ENCODE assay signal across 8 cellular contexts in the genomic region with DNA sequence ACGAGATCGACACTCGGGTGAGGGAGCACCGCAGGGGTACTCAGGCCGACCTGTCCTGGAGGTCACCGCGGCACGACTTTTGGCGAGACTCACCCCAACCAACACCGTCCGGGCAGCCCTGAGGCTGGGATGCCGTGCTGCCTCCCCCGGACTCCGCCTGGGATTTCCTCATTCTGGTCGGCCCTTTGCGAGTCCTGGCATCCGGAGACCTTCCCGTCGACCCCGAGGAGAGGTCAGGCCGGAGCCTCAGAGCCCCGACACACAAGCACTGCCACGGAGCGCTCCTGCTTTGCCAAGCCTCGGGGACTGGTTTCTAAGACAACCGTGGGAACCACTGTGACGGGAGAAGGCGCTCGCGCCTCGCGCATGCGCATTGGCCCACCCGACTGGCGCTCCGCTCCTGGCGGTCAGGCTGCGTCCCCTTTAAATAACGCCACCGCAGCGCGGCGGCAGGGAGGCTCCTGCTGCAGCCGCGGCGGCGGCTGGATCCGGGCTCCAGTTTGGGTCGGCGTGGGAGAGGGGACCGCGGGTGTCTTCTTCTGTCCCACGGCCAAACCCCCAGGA.
DNase-seq lines count a peak whose midpoint lies in the region; TF ChIP-seq lines count a peak whose summit lies in the region.
"Not testable (repeated sequence)": the region's sequence is repeated elsewhere in the genome, so short reads cannot be mapped to it uniquely, and the experiment has no call there.

No MANE protein-coding gene starts in this region.

- peaks cover 11% of the 10 kb centered on the region; the same call in 1 of the 2 replicates for H3K36me3 Mint-ChIP-seq in HFFc6 (ENCODE audit: low read depth)
- H3K36me3 Mint-ChIP-seq in activated naive CD8-positive, alpha-beta T cell treated with anti-CD3 and anti-CD28 coated beads for 36 hours, result not testable (repeated sequence)
- peaks cover 10% of the 10 kb centered on the region for H3K36me3 Mint-ChIP-seq in glutamatergic neuron (ENCODE audit: unreplicated experiment)

- not testable (repeated sequence) for H3K9me3 ChIP-seq in neuron (ENCODE audit: low read length)

- peak overlapping the region; percentile 48 for H3K4me3 ChIP-seq in neuron (ENCODE audit: low read length)

- H3K4me3 Mint-ChIP-seq in HFFc6 (peak overlapping the region; percentile 85), glutamatergic neuron (ENCODE audit: unreplicated experiment) (peak overlapping the region; percentile 97)
- peak overlapping the region; percentile 64 for H3K4me3 Mint-ChIP-seq in activated naive CD8-positive, alpha-beta T cell treated with anti-CD3 and anti-CD28 coated beads for 36 hours

- peak overlapping the region; percentile 88 for H3K27ac Mint-ChIP-seq in HFFc6
- not testable (repeated sequence) for H3K27ac Mint-ChIP-seq in activated naive CD8-positive, alpha-beta T cell treated with anti-CD3 and anti-CD28 coated beads for 36 hours; glutamatergic neuron (ENCODE audit: unreplicated experiment)

- not testable (repeated sequence) for H3K9me3 Mint-ChIP-seq in HFFc6; activated naive CD8-positive, alpha-beta T cell treated with anti-CD3 and anti-CD28 coated beads for 36 hours
- peaks cover 40% of the 10 kb centered on the region for H3K9me3 Mint-ChIP-seq in glutamatergic neuron (ENCODE audit: unreplicated experiment)

- peak overlapping the region; percentile 27 for H2AFZ ChIP-seq in neuron (ENCODE audit: low read depth, low read length)

- H3K4me1 Mint-ChIP-seq in HFFc6 (ENCODE audit: low read depth) (peaks cover 62% of the 10 kb centered on the region), glutamatergic neuron (ENCODE audit: low read depth, unreplicated experiment) (peaks cover 39% of the 10 kb centered on the region)
- H3K4me1 Mint-ChIP-seq in activated naive CD8-positive, alpha-beta T cell treated with anti-CD3 and anti-CD28 coated beads for 36 hours, result peaks cover 34% of the 10 kb centered on the region

- TF ChIP-seq CTCF in HFFc6 (IDR thresholded peaks at IDR 0.05), result peak; percentile 35
- not testable (repeated sequence) for TF ChIP-seq CTCF in glutamatergic neuron (IDR thresholded peaks at IDR 0.05; ENCODE audit: partially characterized antibody, unreplicated experiment)

- not testable (repeated sequence) for H3K36me3 ChIP-seq in neuron (ENCODE audit: insufficient read depth, low read length)

- H3K27me3 Mint-ChIP-seq in HFFc6 (ENCODE audit: insufficient read depth) (peaks cover 12% of the 10 kb centered on the region), glutamatergic neuron (ENCODE audit: unreplicated experiment) (peaks cover 53% of the 10 kb centered on the region)
- H3K27me3 Mint-ChIP-seq in activated naive CD8-positive, alpha-beta T cell treated with anti-CD3 and anti-CD28 coated beads for 36 hours, result peaks cover 96% of the 10 kb centered on the region

- DNase-seq in DMS79 (lab: John Stamatoyannopoulos, UW) (peak; percentile 53), HFFc6 (peak; percentile 92), NCI-H187 treated with DMSO at 0.1 percent for 48 hours (lab: John Stamatoyannopoulos, UW) (peak; percentile 12), T-helper 1 cell (peak; percentile 67 to 84 (median 74)), glutamatergic neuron (peak; percentile 96)
- DNase-seq in activated naive CD8-positive, alpha-beta T cell treated with anti-CD3 and anti-CD28 coated beads for 36 hours, result peak; percentile 86
- DNase-seq in stimulated activated naive CD4-positive, alpha-beta T cell (lab: John Stamatoyannopoulos, UW), result peak; percentile 49 to 79 (median 72)

- H3K27me3 ChIP-seq in neuron (ENCODE audit: insufficient read depth, low read length), result not testable (repeated sequence)

- H3K4me1 ChIP-seq in neuron (ENCODE audit: insufficient read depth, low read length), result peaks cover 27% of the 10 kb centered on the region

Comparison
In these comparisons a context has a peak if more than half of its experiments do, and no peak if none do; other contexts are left out.
1. Peak in every context shown above with its lines: DNase-seq and H3K4me3 ChIP-seq.
2. DNase-seq: peak in every context shown above with its lines; median percentile 96 in glutamatergic neuron; 92 in HFFc6; 86 in activated naive CD8-positive, alpha-beta T cell treated with anti-CD3 and anti-CD28 coated beads for 36 hours; 74 in T-helper 1 cell; 72 in stimulated activated naive CD4-positive, alpha-beta T cell; 53 in DMS79; 12 in NCI-H187 treated with DMSO at 0.1 percent for 48 hours.